In the genomic region with DNA sequence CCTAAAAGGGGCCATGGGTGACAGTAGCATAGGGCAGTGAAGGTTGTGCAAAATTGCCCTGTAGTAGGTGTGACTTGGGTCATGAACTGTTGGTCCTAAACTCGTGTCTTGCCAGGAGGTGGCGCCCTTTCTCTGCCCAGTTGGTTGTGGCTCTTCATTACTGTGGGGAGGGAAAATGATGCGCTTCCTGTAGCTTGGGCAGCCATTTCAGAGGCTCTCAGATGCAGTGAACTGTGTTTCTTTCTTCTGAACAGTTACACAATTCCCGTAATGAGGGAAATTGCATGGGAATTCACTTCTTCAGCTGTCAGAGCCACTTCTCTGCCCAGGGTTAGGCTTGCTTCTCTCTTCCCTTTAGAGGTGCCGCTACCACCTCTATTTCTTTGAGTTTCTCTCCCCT, we compare ENCODE assay signal across 2 cellular contexts.
TF ChIP-seq lines count a peak whose summit lies in the region.

No MANE protein-coding gene starts in this region.

TF ChIP-seq in HEK293, 187 proteins besides CTCF, POLR2A, EP300 and RAD21:
- TF ChIP-seq, protein P1, sequence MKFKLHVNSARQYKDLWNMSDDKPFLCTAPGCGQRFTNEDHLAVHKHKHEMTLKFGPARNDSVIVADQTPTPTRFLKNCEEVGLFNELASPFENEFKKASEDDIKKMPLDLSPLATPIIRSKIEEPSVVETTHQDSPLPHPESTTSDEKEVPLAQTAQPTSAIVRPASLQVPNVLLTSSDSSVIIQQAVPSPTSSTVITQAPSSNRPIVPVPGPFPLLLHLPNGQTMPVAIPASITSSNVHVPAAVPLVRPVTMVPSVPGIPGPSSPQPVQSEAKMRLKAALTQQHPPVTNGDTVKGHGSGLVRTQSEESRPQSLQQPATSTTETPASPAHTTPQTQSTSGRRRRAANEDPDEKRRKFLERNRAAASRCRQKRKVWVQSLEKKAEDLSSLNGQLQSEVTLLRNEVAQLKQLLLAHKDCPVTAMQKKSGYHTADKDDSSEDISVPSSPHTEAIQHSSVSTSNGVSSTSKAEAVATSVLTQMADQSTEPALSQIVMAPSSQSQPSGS (tag by site-specific recombination; IDR thresholded peaks at IDR 0.05; ENCODE audit: low read depth) = no peak
- TF ChIP-seq, protein P2, sequence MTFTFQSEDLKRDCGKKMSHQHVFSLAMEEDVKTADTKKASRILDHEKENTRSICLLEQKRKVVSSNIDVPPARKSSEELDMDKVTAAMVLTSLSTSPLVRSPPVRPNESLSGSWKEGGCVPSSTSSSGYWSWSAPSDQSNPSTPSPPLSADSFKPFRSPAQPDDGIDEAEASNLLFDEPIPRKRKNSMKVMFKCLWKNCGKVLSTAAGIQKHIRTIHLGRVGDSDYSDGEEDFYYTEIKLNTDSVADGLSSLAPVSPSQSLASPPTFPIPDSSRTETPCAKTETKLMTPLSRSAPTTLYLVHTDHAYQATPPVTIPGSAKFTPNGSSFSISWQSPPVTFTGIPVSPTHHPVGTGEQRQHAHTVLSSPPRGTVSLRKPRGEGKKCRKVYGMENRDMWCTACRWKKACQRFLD (tag by site-specific recombination; IDR thresholded peaks at IDR 0.05) = no peak
- TF ChIP-seq ZNF660 (tag by site-specific recombination; IDR thresholded peaks at IDR 0.05) (peak; percentile 49; the same call in 1 of the 2 replicates), SETDB1 (IDR thresholded peaks at IDR 0.05; ENCODE audit: insufficient read length, low read length) (peak; percentile 15), ZNF654 (tag by site-specific recombination; IDR thresholded peaks at IDR 0.05; ENCODE audit: low read depth) (peak; percentile 86)

TF ChIP-seq in H1, 55 proteins besides CTCF, POLR2A, EP300 and RAD21 (continued from another document):
- no peak for TF ChIP-seq BACH1 (IDR thresholded peaks at IDR 0.05; ENCODE audit: low read length)
- TF ChIP-seq POLR2AphosphoS5 (IDR thresholded peaks at IDR 0.05; ENCODE audit: low read depth, low read length) = no peak
- 0 out of 2 replicates have a peak, but pooled peaks have one; percentile 8 for TF ChIP-seq JUND (IDR thresholded peaks at IDR 0.05; ENCODE audit: low read length)
- peak; percentile 40; the same call in 1 of the 2 replicates for TF ChIP-seq CREB1 (IDR thresholded peaks at IDR 0.05)
- peak; percentile 92 for TF ChIP-seq YY1 (IDR thresholded peaks at IDR 0.05; ENCODE audit: low read depth, low read length)
